In the genomic region with DNA sequence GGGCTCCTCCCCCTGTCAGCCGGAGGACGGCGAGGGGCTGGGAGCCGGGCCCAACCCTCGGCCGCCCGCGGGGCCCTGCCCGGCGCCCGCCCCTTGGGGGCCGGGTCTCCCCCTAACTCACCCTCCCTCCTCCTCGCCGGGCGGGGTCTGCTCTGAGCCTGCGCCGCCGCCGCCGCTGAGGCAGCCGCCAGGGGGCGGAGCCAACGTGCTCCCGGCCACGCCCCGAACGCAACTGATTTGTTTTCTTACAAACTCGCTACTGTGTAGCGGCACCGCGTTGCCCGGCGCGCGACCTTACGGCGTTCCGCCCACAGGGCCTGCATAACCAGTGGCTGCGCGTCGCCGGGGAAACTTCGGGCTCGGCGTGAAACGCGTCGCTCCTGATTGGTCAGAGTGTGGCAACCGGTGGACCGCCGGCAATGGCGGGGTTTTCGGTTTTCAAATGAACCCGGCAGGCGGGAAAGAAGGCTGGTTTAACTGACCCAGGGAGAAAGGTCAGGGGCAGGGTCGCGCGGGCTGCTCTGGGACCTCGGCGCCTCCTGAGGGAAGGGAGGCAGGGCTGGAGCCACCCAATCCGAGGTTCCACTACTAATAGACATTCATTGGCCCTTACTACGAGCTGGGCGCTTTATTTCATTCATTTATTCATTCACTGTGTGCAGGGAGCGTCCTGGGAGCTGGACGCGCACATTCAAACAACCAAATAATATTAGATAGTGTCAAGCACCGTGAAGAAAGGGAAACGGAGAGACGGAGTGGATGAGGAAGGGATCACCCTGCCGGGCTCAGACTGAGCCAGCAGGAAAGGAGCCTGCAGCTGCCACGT, we compare ENCODE assay signal across 8 cellular contexts. TPM values are rescaled to one million over a fixed set of nuclear protein-coding genes. Genes with fewer than 3 reads are reported as not detected.
DNase-seq lines count a peak whose midpoint lies in the region; ATAC-seq and TF ChIP-seq lines count a peak whose summit lies in the region.

A gene (minus strand): TSS at position 154 of the 826 bp plus-strand sequence. CDS start 326 bp downstream, outside the sequence.

- H3K27me3 Mint-ChIP-seq in nephron progenitor cell (ENCODE audit: low read depth, poor library complexity): peaks cover 18% of the 10 kb centered on the region
- H3K27me3 Mint-ChIP-seq in stimulated activated naive CD8-positive, alpha-beta T cell treated with anti-CD3 and anti-CD28 coated beads, Interleukin-15, amount 100 ng/mL, for 72 hours: no peaks in the 10 kb centered on the region

- ATAC-seq in stimulated activated naive CD8-positive, alpha-beta T cell treated with anti-CD3 and anti-CD28 coated beads, Interleukin-15, amount 100 ng/mL, for 72 hours: peak; percentile 82

- no peaks in the 10 kb centered on the region for H3K36me3 ChIP-seq in H7 (replicated peaks; ENCODE audit: control insufficient read depth, insufficient read depth, low read length)

- peak within 1 kb of the TSS; percentile 98 for H3K27ac Mint-ChIP-seq in nephron progenitor cell
- H3K27ac Mint-ChIP-seq in stimulated activated naive CD8-positive, alpha-beta T cell treated with anti-CD3 and anti-CD28 coated beads, Interleukin-15, amount 100 ng/mL, for 72 hours: peak within 1 kb of the TSS; percentile 95

- peak; percentile 99 for DNase-seq in ELR (ENCODE audit: low read depth)
- DNase-seq in H7: peak; percentile 99
- peak; percentile 99 for DNase-seq in M059J (ENCODE audit: low read depth)
- peak; percentile 97 to 99 for DNase-seq in SHP77 (lab: John Stamatoyannopoulos, UW)
- DNase-seq in activated effector memory CD4-positive, alpha-beta T cell treated with Interleukin-2 at 50 U/mL for 16 hours: peak; percentile 100
- peak; percentile 99 for DNase-seq in fibroblast of the aortic adventitia (ENCODE audit: low read depth)
- DNase-seq in nephron progenitor cell: peak; percentile 100
- DNase-seq in stimulated activated naive CD8-positive, alpha-beta T cell treated with anti-CD3 and anti-CD28 coated beads, Interleukin-15, amount 100 ng/mL, for 72 hours: peak; percentile 100

- H3K4me3 ChIP-seq in H7 (ENCODE audit: insufficient read depth, low read depth, low read length) (peak within 1 kb of the TSS; percentile 70), fibroblast of the aortic adventitia (ENCODE audit: low read depth, low read length) (peak within 1 kb of the TSS; percentile 74)

- H3K27me3 ChIP-seq in H7 (ENCODE audit: control insufficient read depth, insufficient read depth, low read length): no peaks in the 10 kb centered on the region; the same call in 1 of the 2 replicates

- H3K4me3 Mint-ChIP-seq in nephron progenitor cell: peak within 1 kb of the TSS; percentile 94
- H3K4me3 Mint-ChIP-seq in stimulated activated naive CD8-positive, alpha-beta T cell treated with anti-CD3 and anti-CD28 coated beads, Interleukin-15, amount 100 ng/mL, for 72 hours: peak within 1 kb of the TSS; percentile 97 to 98

- H3K4me1 Mint-ChIP-seq in nephron progenitor cell: peaks cover 59% of the 10 kb centered on the region
- H3K4me1 Mint-ChIP-seq in stimulated activated naive CD8-positive, alpha-beta T cell treated with anti-CD3 and anti-CD28 coated beads, Interleukin-15, amount 100 ng/mL, for 72 hours: peaks cover 55% of the 10 kb centered on the region

- no peaks in the 10 kb centered on the region for H3K9me3 Mint-ChIP-seq in nephron progenitor cell
- H3K9me3 Mint-ChIP-seq in stimulated activated naive CD8-positive, alpha-beta T cell treated with anti-CD3 and anti-CD28 coated beads, Interleukin-15, amount 100 ng/mL, for 72 hours: no peaks in the 10 kb centered on the region

- TF ChIP-seq CTCF in fibroblast of the aortic adventitia (IDR thresholded peaks at IDR 0.05; ENCODE audit: insufficient read depth, low read length) (no peak), nephron progenitor cell (IDR thresholded peaks at IDR 0.05) (no peak)

- H3K36me3 Mint-ChIP-seq in nephron progenitor cell (ENCODE audit: low read depth): no peaks in the 10 kb centered on the region

RNA-seq across cellular contexts. Expression of the gene that starts here (rescaled TPM):
- 4.7 and 5.6 TPM in 2 replicates for total RNA-seq in H7 (2014; rRNA removed; shearing (Covaris generic))
- 11.1 and 21.0 TPM in 2 replicates for total RNA-seq in M059J (2014; rRNA removed; shearing (Covaris generic))
- total RNA-seq in fibroblast of the aortic adventitia (ENCODE audit: low replicate concordance): 3.8 and 9.2 TPM in 2 replicates

Comparison
In these comparisons a context has a peak if more than half of its experiments do, and no peak if none do; other contexts are left out.
1. Peak in every context shown above with its lines: DNase-seq, ATAC-seq and H3K4me3 ChIP-seq.